15 cellular contexts compared by ENCODE assay signal in genomic region chr2:2843969-2844548, GRCh38.
DNase-seq lines count a peak whose midpoint lies in the region; ATAC-seq and TF ChIP-seq lines count a peak whose summit lies in the region.
"Had no signal": no experiment of that assay in that cellular context is flagged by ENCODE, and none has a peak within 500 bp of the region (broad histone marks: within the 10 kb centered on the region; RNA-seq: fewer than 3 reads in every experiment).

No MANE protein-coding gene starts in this region.

- H3K4me1 ChIP-seq in left ventricle myocardium inferior (peaks cover 32% of the 10 kb centered on the region), right atrium auricular region (peaks cover 0 to 18% of the 10 kb centered on the region in 2 donors)

- peaks cover 1% of the 10 kb centered on the region for H3K9me3 Mint-ChIP-seq in glutamatergic neuron (ENCODE audit: unreplicated experiment)
- H3K9me3 Mint-ChIP-seq in activated CD4-positive, alpha-beta memory T cell treated with anti-CD3 and anti-CD28 coated beads for 36 hours = no peaks in the 10 kb centered on the region
- H3K9me3 Mint-ChIP-seq: activated T-helper 1 cell treated with anti-CD3 and anti-CD28 coated beads, Interleukin-12 subunit alpha, Interleukin-12 subunit beta, Interleukin-2, Interleukin-4 antibody, amounts not matched to agents 30 ng/mL and 10 ng/mL and 1 ng/mL, durations not matched to agents 14 hours and 24 hours and 36 hours; natural killer cell treated with Interleukin-12 subunit alpha and Interleukin-12 subunit beta and Interleukin-15 and Interleukin-18, amount 100 ng/mL, for 72 hours had no signal

- DNase-seq in left ventricle myocardium inferior = no peak
- no peak for DNase-seq in right atrium auricular region (ENCODE audit: low spot score)
- peak; percentile 54 for DNase-seq in NCI-H1694 treated with DMSO at 0.1 percent for 48 hours (lab: John Stamatoyannopoulos, UW)
- no peak for DNase-seq in glutamatergic neuron
- no peak for DNase-seq in activated CD4-positive, alpha-beta memory T cell treated with anti-CD3 and anti-CD28 coated beads for 36 hours
- no peak for DNase-seq in effector CD4-positive, alpha-beta T cell
- DNase-seq: activated CD4-positive, CD25-positive, alpha-beta regulatory T cell; C1 segment of cervical spinal cord; caudate nucleus; stimulated activated CD8-positive, alpha-beta memory T cell treated with anti-CD3 and anti-CD28 coated beads, Interleukin-4, amount 100 ng/mL, for 48 hours had no signal

- H3K27me3 Mint-ChIP-seq in glutamatergic neuron (ENCODE audit: unreplicated experiment) = peaks cover 6% of the 10 kb centered on the region
- no peaks in the 10 kb centered on the region for H3K27me3 Mint-ChIP-seq in activated CD4-positive, alpha-beta memory T cell treated with anti-CD3 and anti-CD28 coated beads for 36 hours
- H3K27me3 Mint-ChIP-seq: natural killer cell treated with Interleukin-12 subunit alpha and Interleukin-12 subunit beta and Interleukin-15 and Interleukin-18, amount 100 ng/mL, for 72 hours had no signal

- H3K27ac Mint-ChIP-seq in glutamatergic neuron (ENCODE audit: unreplicated experiment) = no peak overlapping the region
- no peak overlapping the region for H3K27ac Mint-ChIP-seq in activated CD4-positive, alpha-beta memory T cell treated with anti-CD3 and anti-CD28 coated beads for 36 hours
- H3K27ac Mint-ChIP-seq: activated T-helper 1 cell treated with anti-CD3 and anti-CD28 coated beads, Interleukin-12 subunit alpha, Interleukin-12 subunit beta, Interleukin-2, Interleukin-4 antibody, amounts not matched to agents 30 ng/mL and 10 ng/mL and 1 ng/mL, durations not matched to agents 14 hours and 24 hours and 36 hours; natural killer cell treated with Interleukin-12 subunit alpha and Interleukin-12 subunit beta and Interleukin-15 and Interleukin-18, amount 100 ng/mL, for 72 hours had no signal

- H3K4me3 Mint-ChIP-seq in glutamatergic neuron (ENCODE audit: unreplicated experiment) = no peak overlapping the region
- no peak overlapping the region for H3K4me3 Mint-ChIP-seq in activated CD4-positive, alpha-beta memory T cell treated with anti-CD3 and anti-CD28 coated beads for 36 hours
- H3K4me3 Mint-ChIP-seq: activated T-helper 1 cell treated with anti-CD3 and anti-CD28 coated beads, Interleukin-12 subunit alpha, Interleukin-12 subunit beta, Interleukin-2, Interleukin-4 antibody, amounts not matched to agents 30 ng/mL and 10 ng/mL and 1 ng/mL, durations not matched to agents 14 hours and 24 hours and 36 hours; natural killer cell treated with Interleukin-12 subunit alpha and Interleukin-12 subunit beta and Interleukin-15 and Interleukin-18, amount 100 ng/mL, for 72 hours had no signal

- H3K27me3 ChIP-seq in left ventricle myocardium inferior (ENCODE audit: low read depth) (peaks cover 2% of the 10 kb centered on the region), right atrium auricular region (no peaks in the 10 kb centered on the region)
- H3K27me3 ChIP-seq: esophagus muscularis mucosa had no signal

- H3K36me3 Mint-ChIP-seq in glutamatergic neuron (ENCODE audit: unreplicated experiment) = no peaks in the 10 kb centered on the region
- no peaks in the 10 kb centered on the region for H3K36me3 Mint-ChIP-seq in activated CD4-positive, alpha-beta memory T cell treated with anti-CD3 and anti-CD28 coated beads for 36 hours
- H3K36me3 Mint-ChIP-seq: natural killer cell treated with Interleukin-12 subunit alpha and Interleukin-12 subunit beta and Interleukin-15 and Interleukin-18, amount 100 ng/mL, for 72 hours had no signal

- H3K4me1 Mint-ChIP-seq in glutamatergic neuron (ENCODE audit: low read depth, unreplicated experiment) = peaks cover 8% of the 10 kb centered on the region
- no peaks in the 10 kb centered on the region for H3K4me1 Mint-ChIP-seq in activated CD4-positive, alpha-beta memory T cell treated with anti-CD3 and anti-CD28 coated beads for 36 hours (ENCODE audit: low read depth)

- H3K4me3 ChIP-seq in left ventricle myocardium inferior (no peak overlapping the region), right atrium auricular region (no peak overlapping the region)
- H3K4me3 ChIP-seq: esophagus muscularis mucosa had no signal

- H3K27ac ChIP-seq in left ventricle myocardium inferior (replicated peaks) = no peak overlapping the region
- no peak overlapping the region for H3K27ac ChIP-seq in right atrium auricular region
- H3K27ac ChIP-seq: esophagus muscularis mucosa had no signal

- POLR2A ChIA-PET in activated CD4-positive, alpha-beta memory T cell treated with anti-CD3 and anti-CD28 coated beads for 36 hours (lab: Charles Lee) = no interaction called here

- CTCF ChIA-PET in activated CD4-positive, alpha-beta memory T cell treated with anti-CD3 and anti-CD28 coated beads for 36 hours (lab: Charles Lee) = interaction anchor here (0.8 kb wide), 1 partner anchor 11 kb away, joined by 3 read pairs; no protein-coding TSS in a partner anchor

- ATAC-seq in GM18498 (IDR thresholded peaks at IDR 0.05; ENCODE audit: unreplicated experiment) (no peak), HG02623 (IDR thresholded peaks at IDR 0.05; ENCODE audit: unreplicated experiment) (no peak)
- ATAC-seq: natural killer cell treated with Interleukin-12 subunit alpha and Interleukin-12 subunit beta and Interleukin-15 and Interleukin-18, amount 100 ng/mL, for 72 hours had no signal

- intact Hi-C loops in left ventricle myocardium inferior (cut with micrococcal nuclease) = no loop called here
- intact Hi-C loops in activated CD4-positive, alpha-beta memory T cell treated with anti-CD3 and anti-CD28 coated beads for 36 hours (cut with micrococcal nuclease) = no loop called here

- no peaks in the 10 kb centered on the region for H3K9me3 ChIP-seq in left ventricle myocardium inferior (replicated peaks)
- H3K9me3 ChIP-seq in right atrium auricular region = no peaks in the 10 kb centered on the region
- H3K9me3 ChIP-seq: esophagus muscularis mucosa had no signal

- TF ChIP-seq CTCF in left ventricle myocardium inferior (IDR thresholded peaks at IDR 0.05; ENCODE audit: borderline replicate concordance) = peak; percentile 25
- peak in 1 of 2 donors; percentile 24 for TF ChIP-seq CTCF in right atrium auricular region (IDR thresholded peaks at IDR 0.05)
- TF ChIP-seq CTCF in glutamatergic neuron (IDR thresholded peaks at IDR 0.05; ENCODE audit: partially characterized antibody, unreplicated experiment) = peak; percentile 50

- H3K36me3 ChIP-seq in left ventricle myocardium inferior (no peaks in the 10 kb centered on the region), right atrium auricular region (no peaks in the 10 kb centered on the region)
- H3K36me3 ChIP-seq: esophagus muscularis mucosa had no signal
